19 cellular contexts compared by ENCODE assay signal in the genomic region with DNA sequence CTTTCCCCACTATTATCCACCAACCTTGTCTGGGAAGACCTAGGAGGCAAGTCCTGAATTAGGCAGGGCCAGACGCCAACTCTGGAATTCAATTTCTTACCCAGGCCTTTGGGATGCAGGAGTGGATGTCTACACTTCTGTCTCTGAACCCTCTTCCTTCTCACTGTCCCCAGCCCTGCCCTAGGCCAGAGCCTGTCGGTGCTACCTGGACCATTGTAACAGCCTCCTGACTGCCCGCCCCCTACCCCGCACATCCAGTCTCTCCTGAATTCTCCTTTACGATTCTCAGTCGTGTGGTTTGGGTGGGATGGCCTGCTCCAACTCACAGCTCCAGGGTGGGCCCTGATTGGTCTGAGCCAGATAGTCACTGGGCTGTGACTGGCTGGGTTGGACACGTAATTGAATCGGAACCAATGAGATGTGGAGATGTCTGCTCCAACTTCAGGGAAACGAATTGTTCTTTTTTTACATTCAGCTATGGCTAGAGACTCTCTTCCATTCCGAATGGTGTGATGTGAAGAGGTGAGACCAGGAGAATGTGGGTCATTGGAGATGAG.
DNase-seq lines count a peak whose midpoint lies in the region; ATAC-seq and TF ChIP-seq lines count a peak whose summit lies in the region.
"Had no signal": no experiment of that assay in that cellular context is flagged by ENCODE, and none has a peak within 500 bp of the region (broad histone marks: within the 10 kb centered on the region; RNA-seq: fewer than 3 reads in every experiment).

No MANE protein-coding gene starts in this region.

- H4K8ac ChIP-seq in H9 (replicated peaks; ENCODE audit: insufficient read length, low read depth, low read length) = no peak overlapping the region

- H4K20me1 ChIP-seq in H9 (ENCODE audit: control insufficient read depth, insufficient read depth, insufficient read length) (no peaks in the 10 kb centered on the region), Karpas-422 (ENCODE audit: insufficient read depth, low read depth, low read length) (no peaks in the 10 kb centered on the region)

- no peak overlapping the region for H2BK20ac ChIP-seq in H9 (ENCODE audit: low read depth, low read length, poor library complexity, severe bottlenecking)

- TF ChIP-seq CTCF in H9 (conservative IDR thresholded peaks at IDR 0.05) (no peak), WTC11 (IDR thresholded peaks at IDR 0.05) (no peak), testis (IDR thresholded peaks at IDR 0.05) (no peak)

- H3K27me3 Mint-ChIP-seq in H9 (ENCODE audit: low read depth) (peaks cover 7% of the 10 kb centered on the region), WTC11 (ENCODE audit: low read depth) (no peaks in the 10 kb centered on the region)
- no peaks in the 10 kb centered on the region for H3K27me3 Mint-ChIP-seq in activated naive CD4-positive, alpha-beta T cell treated with anti-CD3 and anti-CD28 coated beads for 36 hours (ENCODE audit: low read depth)

- no CpG with 5 or more reads among the region's 10 CpGs for WGBS in H9 (ENCODE audit: extremely low coverage, insufficient read length, low lambda C conversion rate)
- 81 to 92% methylated on average over 10 of the region's 10 CpGs for WGBS in testis, 2 donors

- H2BK5ac ChIP-seq in H9 (ENCODE audit: insufficient read length, low read length) = no peak overlapping the region

- H2AFZ ChIP-seq in H9 (ENCODE audit: low read length) = no peak overlapping the region
- H2AFZ ChIP-seq in Karpas-422 (ENCODE audit: low read length) = no peak overlapping the region
- H2AFZ ChIP-seq: PC-9 had no signal

- H3K4me3 ChIP-seq in testis = no peak overlapping the region
- no peak overlapping the region for H3K4me3 ChIP-seq in Karpas-422 (ENCODE audit: low read length)
- H3K4me3 ChIP-seq: PC-9 had no signal

- H3K27ac ChIP-seq in H9 (ENCODE audit: insufficient read length, low read depth, low read length) = no peak overlapping the region
- no peak overlapping the region for H3K27ac ChIP-seq in testis
- H3K27ac ChIP-seq in Karpas-422 (ENCODE audit: low read length) = no peak overlapping the region
- H3K27ac ChIP-seq: KMS-11, PC-9, RWPE1 had no signal

- H3K9ac ChIP-seq in H9 (ENCODE audit: extremely low read depth, insufficient read length, low read length) (no peak overlapping the region), Karpas-422 (ENCODE audit: low read length) (no peak overlapping the region)
- H3K9ac ChIP-seq: KMS-11 had no signal

- H3K27ac Mint-ChIP-seq in H9 (peak overlapping the region in 1 of 3 experiments; percentile 79; a peak in 1 of 7 replicates), WTC11 (no peak overlapping the region)
- H3K27ac Mint-ChIP-seq in activated naive CD4-positive, alpha-beta T cell treated with anti-CD3 and anti-CD28 coated beads for 36 hours = no peak overlapping the region

- no peak overlapping the region for H3K4me2 ChIP-seq in H9 (ENCODE audit: insufficient read depth, insufficient read length, low read length)
- H3K4me2 ChIP-seq in Karpas-422 (ENCODE audit: low read depth, low read length, poor library complexity, severe bottlenecking) = no peak overlapping the region
- H3K4me2 ChIP-seq: KMS-11, PC-9 had no signal

- no peaks in the 10 kb centered on the region for H3K79me1 ChIP-seq in H9 (ENCODE audit: insufficient read depth, low read depth, low read length, poor library complexity, severe bottlenecking)

- H2AK5ac ChIP-seq in H9 (ENCODE audit: insufficient read length, low read length) = no peak overlapping the region

- CTCF ChIA-PET in WTC11 (lab: Charles Lee) = no interaction called here
- CTCF ChIA-PET in activated naive CD4-positive, alpha-beta T cell treated with anti-CD3 and anti-CD28 coated beads for 36 hours (lab: Charles Lee) = no interaction called here

- H3K4me1 Mint-ChIP-seq in H9 = no peaks in the 10 kb centered on the region
- H3K4me1 Mint-ChIP-seq in WTC11 = no peaks in the 10 kb centered on the region
- H3K4me1 Mint-ChIP-seq in activated naive CD4-positive, alpha-beta T cell treated with anti-CD3 and anti-CD28 coated beads for 36 hours (ENCODE audit: low read depth) = no peaks in the 10 kb centered on the region

- no peak overlapping the region for H2BK15ac ChIP-seq in H9 (ENCODE audit: low read depth, low read length)

- no peak; the same call in 1 of the 2 replicates for ATAC-seq in WTC11
- ATAC-seq in HG03196 (IDR thresholded peaks at IDR 0.05; ENCODE audit: unreplicated experiment) = no peak
- ATAC-seq: HCT116 had no signal

- intact Hi-C loops in testis (cut with DNase I; ENCODE audit: low total_unique reads) = no loop called here
- intact Hi-C loops in activated naive CD4-positive, alpha-beta T cell treated with anti-CD3 and anti-CD28 coated beads for 36 hours (cut with micrococcal nuclease) = no loop called here

- H3K4ac ChIP-seq in H9 (ENCODE audit: low read depth, low read length) = no peak overlapping the region

- H3K36me3 ChIP-seq in testis (ENCODE audit: low read depth, missing control alignments) (no peaks in the 10 kb centered on the region), Karpas-422 (ENCODE audit: insufficient read depth, low read length) (no peaks in the 10 kb centered on the region)

- H4K91ac ChIP-seq in H9 (ENCODE audit: insufficient read length, low read depth, low read length) = no peak overlapping the region

- POLR2A ChIA-PET in WTC11 (lab: Charles Lee) = interaction anchor here (0.6 kb wide), 1 partner anchor 162 kb away, joined by 3 read pairs; no protein-coding TSS in a partner anchor

- H3K14ac ChIP-seq in H9 (ENCODE audit: insufficient read depth, low read length) = no peak overlapping the region; the same call in 1 of the 2 replicates

- no peak overlapping the region for H3K56ac ChIP-seq in H9 (ENCODE audit: insufficient read length, low read depth, low read length)

- H3K4me1 ChIP-seq in H9 (ENCODE audit: insufficient read depth, low read length) (no peaks in the 10 kb centered on the region), testis (no peaks in the 10 kb centered on the region), Karpas-422 (ENCODE audit: low read length) (no peaks in the 10 kb centered on the region)

- no peak overlapping the region for H3T11ph ChIP-seq in H9 (ENCODE audit: low read length)

- no peak overlapping the region for H3K18ac ChIP-seq in H9 (ENCODE audit: insufficient read length, low read depth, low read length)

- H4K5ac ChIP-seq in H9 (ENCODE audit: insufficient read length, low read depth, low read length) = no peak overlapping the region

- H3K4me3 Mint-ChIP-seq in H9 (no peak overlapping the region), WTC11 (no peak overlapping the region)
- H3K4me3 Mint-ChIP-seq in activated naive CD4-positive, alpha-beta T cell treated with anti-CD3 and anti-CD28 coated beads for 36 hours = no peak overlapping the region

- H3K9me3 ChIP-seq in H9 (ENCODE audit: control insufficient read depth, low read depth, low read length) (no peaks in the 10 kb centered on the region), testis (no peaks in the 10 kb centered on the region), Karpas-422 (ENCODE audit: low read length) (no peaks in the 10 kb centered on the region)

- no peak overlapping the region for H2BK12ac ChIP-seq in H9 (ENCODE audit: insufficient read length, low read depth, low read length)

- no peaks in the 10 kb centered on the region for H3K9me2 ChIP-seq in Karpas-422 (replicated peaks; ENCODE audit: insufficient read depth, low read length)

- no peak overlapping the region for H3K23ac ChIP-seq in H9 (ENCODE audit: insufficient read length, low read depth, low read length)

- H3K36me3 Mint-ChIP-seq in H9 (ENCODE audit: insufficient read depth in 1 of 3, low read depth in 3 of 3) (no peaks in the 10 kb centered on the region; a peak in 1 of 7 replicates), WTC11 (no peaks in the 10 kb centered on the region)
- no peaks in the 10 kb centered on the region for H3K36me3 Mint-ChIP-seq in activated naive CD4-positive, alpha-beta T cell treated with anti-CD3 and anti-CD28 coated beads for 36 hours (ENCODE audit: low read depth)

- H3K79me2 ChIP-seq in H9 (ENCODE audit: insufficient read depth, low read length) (no peaks in the 10 kb centered on the region), Karpas-422 (ENCODE audit: low read length) (no peaks in the 10 kb centered on the region)

- no peaks in the 10 kb centered on the region for H3K23me2 ChIP-seq in H9 (ENCODE audit: insufficient read length, low read depth, low read length, poor library complexity, severe bottlenecking)

- H3K9me3 Mint-ChIP-seq in H9 (no peaks in the 10 kb centered on the region), WTC11 (no peaks in the 10 kb centered on the region)
- H3K9me3 Mint-ChIP-seq in activated naive CD4-positive, alpha-beta T cell treated with anti-CD3 and anti-CD28 coated beads for 36 hours = no peaks in the 10 kb centered on the region

- peak; percentile 21 for DNase-seq in H9
- DNase-seq in WTC11 (ENCODE audit: low spot score) = no peak
- peak; percentile 76 for DNase-seq in mesenteric fat pad (ENCODE audit: low spot score)
- DNase-seq in testis = peak; percentile 38
- DNase-seq in Karpas-422 = no peak
- DNase-seq in activated naive CD4-positive, alpha-beta T cell treated with anti-CD3 and anti-CD28 coated beads for 36 hours = no peak
- DNase-seq: IMR-90, NCI-H1048, NCI-H1417 treated with DMSO at 0.1 percent for 48 hours, NCI-H1694 treated with DMSO at 0.1 percent for 48 hours, NCI-H2081, NCI-H2227 treated with DMSO at 0.1 percent for 48 hours, NCI-H526 treated with DMSO at 0.1 percent for 48 hours, PC-9, SHP77 treated with DMSO at 0.1 percent for 48 hours had no signal

- no peaks in the 10 kb centered on the region for H3K27me3 ChIP-seq in H9 (ENCODE audit: insufficient read depth, low read length)
- no peaks in the 10 kb centered on the region for H3K27me3 ChIP-seq in testis
- H3K27me3 ChIP-seq in Karpas-422 (ENCODE audit: low read length) = no peaks in the 10 kb centered on the region

- no peak for TF ChIP-seq POLR2A in testis (IDR thresholded peaks at IDR 0.05)

- no peak overlapping the region for H2BK120ac ChIP-seq in H9 (ENCODE audit: low read depth, low read length, poor library complexity, severe bottlenecking)

TF ChIP-seq in WTC11, 78 proteins besides CTCF, POLR2A, EP300 and RAD21 (continues in another document):
- peak; percentile 54 for TF ChIP-seq NFYB (CRISPR knock-in tag; conservative IDR thresholded peaks at IDR 0.05; ENCODE audit: low read depth)

Comparison
In these comparisons a context has a peak if more than half of its experiments do, and no peak if none do; other contexts are left out.
1. DNase-seq: peak in H9 (single experiment), mesenteric fat pad (single experiment) and testis (single experiment); none in WTC11 (single experiment), Karpas-422 (single experiment) and activated naive CD4-positive, alpha-beta T cell treated with anti-CD3 and anti-CD28 coated beads for 36 hours (single experiment).